In genomic region chrX:151225843-151226242, GRCh38 we compare ENCODE assay signal across 18 cellular contexts. TPM values are rescaled to one million over a fixed set of nuclear protein-coding genes. Genes with fewer than 3 reads are reported as not detected.
A peak's percentile ranks its signal among the peaks of the same experiment; 100 is the strongest.
DNase-seq lines count a peak whose midpoint lies in the region; ATAC-seq and TF ChIP-seq lines count a peak whose summit lies in the region.
"Had no signal": no experiment of that assay in that cellular context is flagged by ENCODE, and none has a peak within 500 bp of the region (broad histone marks: within the 10 kb centered on the region; RNA-seq: fewer than 3 reads in every experiment).

No MANE protein-coding gene starts in this region.

- in situ Hi-C loops in mammary epithelial cell (cut with MboI; ENCODE audit: low sequenced_read_pairs in 2 of 2) = no loop called here

- H2AFZ ChIP-seq in mammary epithelial cell (ENCODE audit: low read depth, low read length) = no peak overlapping the region
- H2AFZ ChIP-seq in neural progenitor cell (replicated peaks) = peak overlapping the region; percentile 42

- CTCF ChIA-PET in MCF 10A (lab: Yijun Ruan, JAX) (interaction anchor here (1.1 kb wide), 1 partner anchor 74 kb away, joined by 6 read pairs; no protein-coding TSS in a partner anchor), mammary epithelial cell (lab: Charles Lee; ENCODE audit: low non-redundant PET) (no interaction called here)

- H3K4me3 ChIP-seq in breast epithelium (no peak overlapping the region), mammary epithelial cell (replicated peaks in 1 of 3; ENCODE audit: insufficient read depth in 1 of 3, low read depth in 2 of 3, low read length in 3 of 3) (no peak overlapping the region), neural progenitor cell (no peak overlapping the region)
- H3K4me3 ChIP-seq: BLaER1 treated with 17β-estradiol and CSF1 and Interleukin-3, amounts not matched to agents 10 nM and 100 nM; GM12878 had no signal

- H3K27ac Mint-ChIP-seq in MCF 10A (ENCODE audit: low read depth, unreplicated experiment) = no peak overlapping the region
- no peak overlapping the region for H3K27ac Mint-ChIP-seq in neural progenitor cell
- H3K27ac Mint-ChIP-seq: CD4-positive, CD25-positive, alpha-beta regulatory T cell had no signal

- H3K79me2 ChIP-seq in mammary epithelial cell (ENCODE audit: insufficient read depth, low read length) = no peaks in the 10 kb centered on the region
- no peaks in the 10 kb centered on the region for H3K79me2 ChIP-seq in neural progenitor cell (ENCODE audit: low read depth)

- H3K27me3 Mint-ChIP-seq in MCF 10A (ENCODE audit: insufficient read depth, unreplicated experiment) (no peaks in the 10 kb centered on the region), neural progenitor cell (ENCODE audit: insufficient read depth, low read depth) (peaks cover 2% of the 10 kb centered on the region)

- peaks cover 27% of the 10 kb centered on the region for H3K9me3 Mint-ChIP-seq in MCF 10A (ENCODE audit: unreplicated experiment)
- peaks cover 8% of the 10 kb centered on the region for H3K9me3 Mint-ChIP-seq in neural progenitor cell

- H3K4me1 Mint-ChIP-seq in MCF 10A (ENCODE audit: insufficient read depth, unreplicated experiment) = peaks cover 15% of the 10 kb centered on the region
- no peaks in the 10 kb centered on the region for H3K4me1 Mint-ChIP-seq in neural progenitor cell
- H3K4me1 Mint-ChIP-seq: CD4-positive, CD25-positive, alpha-beta regulatory T cell had no signal

- H3K4me1 ChIP-seq in breast epithelium (no peaks in the 10 kb centered on the region), mammary epithelial cell (ENCODE audit: insufficient read depth, low read length) (peaks cover 13% of the 10 kb centered on the region), neural progenitor cell (no peaks in the 10 kb centered on the region)
- H3K4me1 ChIP-seq: BLaER1 treated with 17β-estradiol and CSF1 and Interleukin-3, amounts not matched to agents 10 nM and 100 nM had no signal

- no TSS peak for BruUV-seq in MCF 10A (replicated peaks; lab: Mats Ljungman, UMichigan)
- BruUV-seq in mammary epithelial cell (replicated peaks; lab: Mats Ljungman, UMichigan) = no TSS peak

- intact Hi-C loops in MCF 10A (cut with micrococcal nuclease) = no loop called here
- intact Hi-C loops in breast epithelium (cut with DNase I; ENCODE audit: low total_unique reads) = no loop called here
- intact Hi-C loops in mammary epithelial cell (cut with micrococcal nuclease) = no loop called here

- dilution Hi-C loops in mammary epithelial cell (cut with HindIII; ENCODE audit: low sequenced_read_pairs) = no loop called here

- DNase-seq in MCF 10A (ENCODE audit: unreplicated experiment) = peak; percentile 57
- no peak for DNase-seq in breast epithelium (ENCODE audit: low spot score in 2 of 2)
- peak; percentile 32 for DNase-seq in HS-5 (ENCODE audit: low read depth)
- DNase-seq in mammary epithelial cell = peak; percentile 11
- DNase-seq in neural progenitor cell (ENCODE audit: low spot score) = no peak
- no peak for DNase-seq in NCI-H2171 treated with DMSO at 0.1 percent for 48 hours (lab: John Stamatoyannopoulos, UW)
- no peak for DNase-seq in activated CD4-positive, CD25-positive, alpha-beta regulatory T cell (lab: John Stamatoyannopoulos, UW)
- DNase-seq: CD4-positive, CD25-positive, alpha-beta regulatory T cell; DMS 273 treated with DMSO at 0.1 percent for 48 hours; IMR-90 had no signal

- no peaks in the 10 kb centered on the region for H3F3A ChIP-seq in neural progenitor cell (ENCODE audit: low read depth)

- no peak for TF ChIP-seq POLR2A in breast epithelium (IDR thresholded peaks at IDR 0.05)

- POLR2A ChIA-PET in MCF 10A (lab: Yijun Ruan, JAX) = interaction anchor here (1.3 to 2.4 kb wide), 2 partner anchors 9 to 171 kb away, joined by 3 to 9 read pairs; partner anchors contain the start of gene VMA21

- H3K36me3 ChIP-seq in breast epithelium (no peaks in the 10 kb centered on the region), mammary epithelial cell (ENCODE audit: insufficient read depth, low read length) (no peaks in the 10 kb centered on the region), neural progenitor cell (no peaks in the 10 kb centered on the region)
- H3K36me3 ChIP-seq: BLaER1 treated with 17β-estradiol and CSF1 and Interleukin-3, amounts not matched to agents 10 nM and 100 nM had no signal

- H3K9me3 ChIP-seq in breast epithelium (no peaks in the 10 kb centered on the region), mammary epithelial cell (replicated peaks; ENCODE audit: insufficient read depth, low read length) (no peaks in the 10 kb centered on the region), neural progenitor cell (ENCODE audit: low read depth) (peaks cover 8% of the 10 kb centered on the region)

- H4K20me1 ChIP-seq in mammary epithelial cell (ENCODE audit: insufficient read depth, low read length) (no peaks in the 10 kb centered on the region), neural progenitor cell (ENCODE audit: low read depth) (no peaks in the 10 kb centered on the region)

- H3K4me2 ChIP-seq in mammary epithelial cell (ENCODE audit: insufficient read depth, low read depth, low read length) (peak overlapping the region; percentile 41), neural progenitor cell (no peak overlapping the region)
- H3K4me2 ChIP-seq: BLaER1 treated with 17β-estradiol and CSF1 and Interleukin-3, amounts not matched to agents 10 nM and 100 nM had no signal

- H3K36me3 Mint-ChIP-seq in MCF 10A (ENCODE audit: insufficient read depth, unreplicated experiment) (no peaks in the 10 kb centered on the region), neural progenitor cell (no peaks in the 10 kb centered on the region)
- H3K36me3 Mint-ChIP-seq: CD4-positive, CD25-positive, alpha-beta regulatory T cell had no signal

- H3K4me3 Mint-ChIP-seq in MCF 10A (ENCODE audit: unreplicated experiment) (no peak overlapping the region), neural progenitor cell (no peak overlapping the region)
- H3K4me3 Mint-ChIP-seq: CD4-positive, CD25-positive, alpha-beta regulatory T cell had no signal

- H3K9ac ChIP-seq in mammary epithelial cell (ENCODE audit: insufficient read depth, low read length) (no peak overlapping the region), neural progenitor cell (no peak overlapping the region)
- H3K9ac ChIP-seq: BLaER1 treated with 17β-estradiol and CSF1 and Interleukin-3, amounts not matched to agents 10 nM and 100 nM had no signal

- no peak overlapping the region for H3K27ac ChIP-seq in breast epithelium
- H3K27ac ChIP-seq in mammary epithelial cell (ENCODE audit: insufficient read depth, low read depth, low read length) = peak overlapping the region; percentile 50
- no peak overlapping the region for H3K27ac ChIP-seq in neural progenitor cell
- H3K27ac ChIP-seq: 22Rv1; BLaER1 treated with 17β-estradiol and CSF1 and Interleukin-3, amounts not matched to agents 10 nM and 100 nM; HL-60 had no signal

- TF ChIP-seq CTCF in MCF 10A (IDR thresholded peaks at IDR 0.05; ENCODE audit: unreplicated experiment) (no peak), breast epithelium (IDR thresholded peaks at IDR 0.05) (no peak), mammary epithelial cell (conservative IDR thresholded peaks at IDR 0.05 in 1 of 2, IDR thresholded peaks at IDR 0.05 in 1 of 2; ENCODE audit: extremely low read depth in 1 of 2, insufficient read depth in 1 of 2, low read depth in 1 of 2, low read length in 2 of 2) (no peak), neural progenitor cell (IDR thresholded peaks at IDR 0.05) (no peak)

- 15% methylated on average over 1 of the region's 1 CpG for WGBS in mammary epithelial cell (ENCODE audit: low coverage, missing lambda C conversion rate)

- no peak for ATAC-seq in HG03571 (IDR thresholded peaks at IDR 0.05; ENCODE audit: unreplicated experiment)
- ATAC-seq: GM12878, HCT116 had no signal

- H3K27me3 ChIP-seq in breast epithelium = peaks cover 0 to 17% of the 10 kb centered on the region in 2 donors
- no peaks in the 10 kb centered on the region for H3K27me3 ChIP-seq in mammary epithelial cell (ENCODE audit: insufficient read depth, low read length)
- H3K27me3 ChIP-seq in neural progenitor cell = peaks cover 25% of the 10 kb centered on the region

RNA-seq across cellular contexts. Expression of gene GPR50, which starts 49.5 kb away (rescaled TPM):
- total RNA-seq in MCF 10A (2022) (not detected in 2 replicates), breast epithelium (under 1 TPM in 1 of 3 donors, not detected in 2; 0.15 TPM), mammary epithelial cell (not detected), neural progenitor cell (ENCODE audit: low replicate concordance) (0.47 and 2.2 TPM in 2 replicates)
- polyA plus RNA-seq in mammary epithelial cell = not detected
- not detected for polyA minus RNA-seq in mammary epithelial cell
- total RNA-seq: CD4-positive, CD25-positive, alpha-beta regulatory T cell; Daoy; G401; GM12878; IMR-90 had no signal
- polyA plus RNA-seq: CD4-positive, CD25-positive, alpha-beta regulatory T cell; IMR-90 had no signal

Comparison
In these comparisons a context has a peak if more than half of its experiments do, and no peak if none do; other contexts are left out.
1. DNase-seq: peak in MCF 10A (single experiment), HS-5 (single experiment) and mammary epithelial cell (single experiment); none in breast epithelium (0 of 2), neural progenitor cell (single experiment), NCI-H2171 treated with DMSO at 0.1 percent for 48 hours (single experiment) and activated CD4-positive, CD25-positive, alpha-beta regulatory T cell (0 of 4).